13 cellular contexts compared by ENCODE assay signal in the genomic region with DNA sequence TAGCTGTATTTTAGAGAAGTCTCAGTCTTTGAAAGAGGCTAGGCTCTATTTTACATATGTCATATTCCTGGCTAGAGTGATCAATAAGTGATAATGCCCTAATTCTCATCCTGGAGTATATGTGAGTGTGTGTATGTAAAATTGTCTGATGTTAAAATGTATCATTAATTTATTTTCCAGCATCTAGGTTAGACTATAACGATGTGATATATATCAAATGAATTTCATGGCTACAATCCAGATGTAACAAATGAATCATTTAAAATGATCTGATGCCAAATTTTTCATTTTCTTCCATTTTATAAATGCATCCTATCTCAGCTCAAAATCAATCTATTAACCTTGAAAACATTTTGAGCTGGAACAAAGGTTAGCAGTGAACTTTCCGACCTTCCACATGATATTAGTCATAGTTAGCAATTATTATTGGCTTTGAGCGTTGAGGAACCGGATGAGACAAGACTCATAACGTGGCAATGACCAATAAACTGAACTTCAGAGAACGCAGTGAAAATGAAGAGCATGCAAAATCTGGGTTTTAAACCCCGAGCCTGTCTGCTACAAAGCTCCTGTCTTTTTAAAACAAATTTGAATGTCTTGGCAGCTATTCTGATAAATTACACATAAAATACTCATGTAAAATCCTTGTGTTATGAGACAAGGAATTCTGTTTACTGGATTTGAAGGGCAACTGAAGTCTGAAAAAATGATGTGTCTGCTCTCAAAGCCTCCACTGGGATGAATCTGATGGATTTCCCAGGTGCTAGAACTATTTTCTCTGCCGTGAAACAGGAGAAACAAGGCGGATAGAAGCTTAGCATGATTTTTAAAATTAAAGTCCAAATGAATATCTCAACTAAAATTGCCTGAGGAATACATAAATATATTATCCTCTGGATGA.
DNase-seq lines count a peak whose midpoint lies in the region; ATAC-seq and TF ChIP-seq lines count a peak whose summit lies in the region.
"Had no signal": no experiment of that assay in that cellular context is flagged by ENCODE, and none has a peak within 500 bp of the region (broad histone marks: within the 10 kb centered on the region; RNA-seq: fewer than 3 reads in every experiment).

No MANE protein-coding gene starts in this region.

- H3K4me2 ChIP-seq in SK-N-SH = peak overlapping the region; percentile 57; the same call in 1 of the 2 replicates

- intact Hi-C loops in natural killer cell (cut with micrococcal nuclease) = no loop called here

- peak overlapping the region; percentile 59; the same call in 1 of the 2 replicates for H3K9ac ChIP-seq in SK-N-SH

- TF ChIP-seq CTCF in SK-N-SH (IDR thresholded peaks at IDR 0.05) (no peak), natural killer cell (IDR thresholded peaks at IDR 0.05) (no peak)

- POLR2A ChIA-PET in SK-N-SH (lab: Yijun Ruan, JAX) = no interaction called here

- no peak for TF ChIP-seq RAD21 in SK-N-SH (IDR thresholded peaks at IDR 0.05; ENCODE audit: low read length)

- peak overlapping the region; percentile 80; the same call in 1 of the 2 replicates for H2AFZ ChIP-seq in SK-N-SH (ENCODE audit: low read depth)

- no peak for TF ChIP-seq POLR2A in erythroblast (IDR thresholded peaks at IDR 0.05; ENCODE audit: low read length)

- no peak overlapping the region for H3K27ac Mint-ChIP-seq in stimulated activated naive B cell treated with anti-CD40 and anti-IgM and Interleukin-4, amounts not matched to agents 10 μg/mL and 1 μg/mL and 100 μg/mL, for 72 hours
- no peak overlapping the region for H3K27ac Mint-ChIP-seq in natural killer cell
- H3K27ac Mint-ChIP-seq: activated B cell treated with CpG ODN at 0.5 μM for 24 hours had no signal

- H3K36me3 Mint-ChIP-seq in stimulated activated naive B cell treated with anti-CD40 and anti-IgM and Interleukin-4, amounts not matched to agents 10 μg/mL and 1 μg/mL and 100 μg/mL, for 72 hours = no peaks in the 10 kb centered on the region
- no peaks in the 10 kb centered on the region for H3K36me3 Mint-ChIP-seq in natural killer cell

- peak overlapping the region; percentile 51 to 95; a peak in 3 of 4 replicates for H3K27ac ChIP-seq in SK-N-SH (ENCODE audit: low read depth in 2 of 2, low read length in 1 of 2)
- H3K27ac ChIP-seq: dorsolateral prefrontal cortex, neutrophil had no signal

- H3K27me3 Mint-ChIP-seq in stimulated activated naive B cell treated with anti-CD40 and anti-IgM and Interleukin-4, amounts not matched to agents 10 μg/mL and 1 μg/mL and 100 μg/mL, for 72 hours = peaks cover 3 to 8% of the 10 kb centered on the region in 2 donors
- H3K27me3 Mint-ChIP-seq in natural killer cell (ENCODE audit: low read depth in 2 of 2) = peaks cover 0 to 6% of the 10 kb centered on the region in 2 donors

- H3K4me3 ChIP-seq in SK-N-SH (ENCODE audit: low read depth in 2 of 2, low read length in 1 of 2) (peak overlapping the region in 1 of 2 experiments; percentile 34; a peak in 2 of 4 replicates), skeletal muscle cell (ENCODE audit: low read depth, low read length) (no peak overlapping the region)
- H3K4me3 ChIP-seq: dorsolateral prefrontal cortex had no signal

- no peaks in the 10 kb centered on the region for H3K27me3 ChIP-seq in SK-N-SH (ENCODE audit: insufficient read depth)

- H3K36me3 ChIP-seq in SK-N-SH (replicated peaks in 1 of 2; ENCODE audit: control insufficient read depth in 1 of 2, insufficient read depth in 2 of 2, low read length in 1 of 2) = no peaks in the 10 kb centered on the region
- H3K36me3 ChIP-seq: neutrophil had no signal

- H3K4me3 Mint-ChIP-seq in stimulated activated naive B cell treated with anti-CD40 and anti-IgM and Interleukin-4, amounts not matched to agents 10 μg/mL and 1 μg/mL and 100 μg/mL, for 72 hours = no peak overlapping the region
- H3K4me3 Mint-ChIP-seq in natural killer cell = no peak overlapping the region
- H3K4me3 Mint-ChIP-seq: activated B cell treated with CpG ODN at 0.5 μM for 24 hours had no signal

- H3K9me3 Mint-ChIP-seq in stimulated activated naive B cell treated with anti-CD40 and anti-IgM and Interleukin-4, amounts not matched to agents 10 μg/mL and 1 μg/mL and 100 μg/mL, for 72 hours = no peaks in the 10 kb centered on the region
- H3K9me3 Mint-ChIP-seq in natural killer cell = no peaks in the 10 kb centered on the region
- H3K9me3 Mint-ChIP-seq: activated B cell treated with CpG ODN at 0.5 μM for 24 hours had no signal

- no peaks in the 10 kb centered on the region for H3K9me2 ChIP-seq in SK-N-SH

- no peaks in the 10 kb centered on the region for H3K9me3 ChIP-seq in SK-N-SH
- H3K9me3 ChIP-seq: neutrophil had no signal

- WGBS in SK-N-SH (ENCODE audit: low lambda C conversion rate) = 6% methylated on average over 9 of the region's 9 CpGs

- H3K4me1 Mint-ChIP-seq in stimulated activated naive B cell treated with anti-CD40 and anti-IgM and Interleukin-4, amounts not matched to agents 10 μg/mL and 1 μg/mL and 100 μg/mL, for 72 hours = no peaks in the 10 kb centered on the region
- no peaks in the 10 kb centered on the region for H3K4me1 Mint-ChIP-seq in natural killer cell
- H3K4me1 Mint-ChIP-seq: activated B cell treated with CpG ODN at 0.5 μM for 24 hours had no signal

- peaks cover 0 to 12% of the 10 kb centered on the region in 2 experiments; a peak in 2 of 4 replicates for H3K4me1 ChIP-seq in SK-N-SH (ENCODE audit: control insufficient read depth in 1 of 2, insufficient read depth in 2 of 2, low read depth in 1 of 2, low read length in 1 of 2)

- H4K20me1 ChIP-seq in SK-N-SH (ENCODE audit: insufficient read depth) = no peaks in the 10 kb centered on the region

- no peaks in the 10 kb centered on the region for H3K79me2 ChIP-seq in SK-N-SH (ENCODE audit: insufficient read depth)

- CTCF ChIA-PET in SK-N-SH (lab: Yijun Ruan, JAX) = no interaction called here

- ATAC-seq in GM18867 (IDR thresholded peaks at IDR 0.05; ENCODE audit: unreplicated experiment) (peak; percentile 50), natural killer cell (no peak), GM21423 (IDR thresholded peaks at IDR 0.05; ENCODE audit: unreplicated experiment) (no peak)
- no peak for ATAC-seq in stimulated activated naive B cell treated with anti-CD40 and anti-IgM and Interleukin-4, amounts not matched to agents 10 μg/mL and 1 μg/mL and 100 μg/mL, for 72 hours (replicated peaks)

- H3F3A ChIP-seq in SK-N-SH (replicated peaks; ENCODE audit: insufficient read depth) = peaks cover 25% of the 10 kb centered on the region

- DNase-seq in SK-N-SH = no peak
- DNase-seq in fibroblast of gingiva (ENCODE audit: low read depth) = peak; percentile 12
- peak; percentile 31 for DNase-seq in skeletal muscle cell (ENCODE audit: low read depth)
- no peak for DNase-seq in stimulated activated naive B cell treated with anti-CD40 and anti-IgM and Interleukin-4, amounts not matched to agents 10 μg/mL and 1 μg/mL and 100 μg/mL, for 72 hours
- DNase-seq in natural killer cell = no peak
- no peak for DNase-seq in erythroblast (lab: John Stamatoyannopoulos, UW)
- DNase-seq: activated B cell treated with CpG ODN at 0.5 μM for 24 hours, DMS79 treated with DMSO at 0.1 percent for 48 hours, dorsolateral prefrontal cortex, NCI-H2029 treated with DMSO at 0.1 percent for 48 hours had no signal

- TF ChIP-seq EP300 in SK-N-SH (IDR thresholded peaks at IDR 0.05; ENCODE audit: borderline replicate concordance in 1 of 2, low read depth in 1 of 2, low read length in 1 of 2) = peak; percentile 53 to 99; a peak in 3 of 4 replicates

TF ChIP-seq in SK-N-SH, 30 proteins besides CTCF, POLR2A, EP300 and RAD21 (continues in another document):
- TF ChIP-seq REST (IDR thresholded peaks at IDR 0.05; ENCODE audit: low read depth, low read length) (no peak), POLR2AphosphoS5 (IDR thresholded peaks at IDR 0.05; ENCODE audit: low read depth, low read length) (peak; percentile 71; the same call in 1 of the 2 replicates), TEAD4 (IDR thresholded peaks at IDR 0.05; ENCODE audit: borderline replicate concordance, insufficient read depth) (peak; percentile 86), USF1 (IDR thresholded peaks at IDR 0.05; ENCODE audit: borderline replicate concordance, low read depth) (no peak), MXI1 (IDR thresholded peaks at IDR 0.05; ENCODE audit: low read depth, low read length) (no peak), TAF1 (IDR thresholded peaks at IDR 0.05; ENCODE audit: borderline replicate concordance, low read depth, low read length) (peak; percentile 34; the same call in 1 of the 2 replicates), ELF1 (IDR thresholded peaks at IDR 0.05) (peak; percentile 27; the same call in 1 of the 2 replicates), SMC3 (IDR thresholded peaks at IDR 0.05; ENCODE audit: low read depth, low read length) (no peak), NRF1 (IDR thresholded peaks at IDR 0.05; ENCODE audit: low read depth, low read length) (no peak), JUND (IDR thresholded peaks at IDR 0.05) (peak; percentile 89)

Comparison
In these comparisons a context has a peak if more than half of its experiments do, and no peak if none do; other contexts are left out.
1. DNase-seq: peak in fibroblast of gingiva (single experiment) and skeletal muscle cell (single experiment); none in SK-N-SH (single experiment), stimulated activated naive B cell treated with anti-CD40 and anti-IgM and Interleukin-4, amounts not matched to agents 10 μg/mL and 1 μg/mL and 100 μg/mL, for 72 hours (single experiment), natural killer cell (single experiment) and erythroblast (0 of 2).